Comparison of ENCODE assay signal across 31 cellular contexts in genomic region chr10:124219655-124220054, GRCh38.
"Had no signal": no experiment of that assay in that cellular context is flagged by ENCODE, and none has a peak within 500 bp of the region (broad histone marks: within the 10 kb centered on the region; RNA-seq: fewer than 3 reads in every experiment).

No MANE protein-coding gene starts in this region.

- H3K4me1 ChIP-seq: body of pancreas, breast epithelium had no signal

- H3K27ac ChIP-seq: body of pancreas, brain microvascular endothelial cell, breast epithelium, VCaP had no signal

- H3K9me3 ChIP-seq: adrenal gland, body of pancreas, breast epithelium had no signal

- H3K4me3 ChIP-seq: adrenal gland, body of pancreas had no signal

- FAIRE-seq: astrocyte, TTC549 had no signal

- H3K27me3 ChIP-seq: adrenal gland, body of pancreas, breast epithelium had no signal

- DNase-seq: activated B cell treated with CpG ODN at 0.5 μM for 24 hours; activated CD4-positive, alpha-beta memory T cell treated with anti-CD3 and anti-CD28 coated beads, Interleukin-2, amount 10 ng/mL, durations not matched to agents 7 days and 5 days; activated CD4-positive, alpha-beta T cell treated with anti-CD3 and anti-CD28 coated beads for 48 hours; activated CD4-positive, alpha-beta T cell treated with anti-CD3 and anti-CD28 coated beads, Interleukin-2, amount 10 ng/mL, durations not matched to agents 7 days and 5 days; activated CD4-positive, alpha-beta T cell treated with anti-CD3 and anti-CD28 coated beads, Interleukin-2, amount 50 U/mL, for 48 hours; activated CD4-positive, CD25-positive, alpha-beta regulatory T cell treated with anti-CD3 and anti-CD28 coated beads, Interleukin-2, amount 50 U/mL, for 72 hours; activated CD8-positive, alpha-beta memory T cell treated with anti-CD3 and anti-CD28 coated beads for 24 hours; activated CD8-positive, alpha-beta memory T cell treated with anti-CD3 and anti-CD28 coated beads, Interleukin-2, amount 10 ng/mL, durations not matched to agents 7 days and 5 days; activated CD8-positive, alpha-beta memory T cell treated with anti-CD3 and anti-CD28 coated beads, Interleukin-2, amount 50 U/mL, for 48 hours; activated CD8-positive, alpha-beta T cell treated with anti-CD3 and anti-CD28 coated beads, Interleukin-2, amount 10 ng/mL, durations not matched to agents 7 days and 5 days; activated effector memory CD4-positive, alpha-beta T cell treated with anti-CD3 and anti-CD28 coated beads, Interleukin-2, amount 50 U/mL, for 16 hours; activated gamma-delta T cell treated with Interleukin-2 at 50 U/mL for 16 hours; activated naive CD4-positive, alpha-beta T cell; activated naive CD4-positive, alpha-beta T cell treated with anti-CD3 and anti-CD28 coated beads for 36 hours; activated naive CD4-positive, alpha-beta T cell treated with anti-CD3 and anti-CD28 coated beads, Interleukin-2, amount 50 U/mL, for 16 hours; activated naive CD8-positive, alpha-beta T cell treated with anti-CD3 and anti-CD28 coated beads for 36 hours; activated T-cell treated with anti-CD3 and anti-CD28 coated beads, Interleukin-2, amount 50 U/mL, for 24 hours; activated T-cell treated with anti-CD3 and anti-CD28 coated beads, Interleukin-2, amount 50 U/mL, for 48 hours; amniotic stem cell; aorta; body of pancreas; brain microvascular endothelial cell; central memory CD4-positive, alpha-beta T cell; T-helper 1 cell; T-helper 2 cell; T-helper 9 cell had no signal

- H3K36me3 ChIP-seq: adrenal gland, brain microvascular endothelial cell, breast epithelium had no signal
